Comparison of ENCODE assay signal across 1 cellular context in genomic region chrX:49995795-49996455, GRCh38.
TF ChIP-seq lines count a peak whose summit lies in the region.

No MANE protein-coding gene starts in this region.

TF ChIP-seq in SK-N-SH, 30 proteins besides CTCF, POLR2A, EP300 and RAD21:
- no peak for TF ChIP-seq RCOR1 (IDR thresholded peaks at IDR 0.05; ENCODE audit: low read length)
- no peak for TF ChIP-seq TEAD4 (IDR thresholded peaks at IDR 0.05; ENCODE audit: borderline replicate concordance, insufficient read depth)
- no peak for TF ChIP-seq SMC3 (IDR thresholded peaks at IDR 0.05; ENCODE audit: low read depth, low read length)
- 0 out of 2 replicates have a peak, but pooled peaks have one; percentile 3 for TF ChIP-seq NFIC (IDR thresholded peaks at IDR 0.05; ENCODE audit: borderline replicate concordance)
